1 cellular context compared by ENCODE assay signal in the genomic region with DNA sequence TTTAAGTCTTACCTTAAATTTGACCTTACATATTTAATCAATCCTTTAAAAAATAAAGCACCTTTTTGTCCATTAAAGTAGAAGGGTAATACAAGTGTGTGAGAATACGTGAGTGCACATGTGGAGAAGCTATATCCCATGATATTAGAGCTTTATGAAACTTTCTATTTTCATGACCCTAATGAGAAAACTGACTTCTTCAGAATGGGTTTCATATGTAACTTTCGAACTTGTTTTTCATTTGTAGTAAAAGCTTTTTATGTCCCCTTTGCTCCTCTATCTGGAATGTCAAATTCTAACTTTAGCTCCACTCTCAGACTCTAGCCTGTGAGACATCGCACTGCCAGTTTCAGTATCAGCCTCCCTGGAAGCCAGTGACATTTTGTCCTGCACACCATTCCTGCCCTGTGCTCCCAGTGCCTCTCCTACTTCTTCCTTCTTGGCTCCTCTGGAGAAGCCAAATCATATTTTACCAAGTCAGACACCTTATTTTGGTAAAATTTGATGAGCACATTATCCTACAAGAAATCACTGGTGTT.
TF ChIP-seq lines count a peak whose summit lies in the region.

No MANE protein-coding gene starts in this region.

TF ChIP-seq in HepG2, 621 proteins besides CTCF, POLR2A, EP300 and RAD21 (continued from another document):
- TF ChIP-seq, protein P1, sequence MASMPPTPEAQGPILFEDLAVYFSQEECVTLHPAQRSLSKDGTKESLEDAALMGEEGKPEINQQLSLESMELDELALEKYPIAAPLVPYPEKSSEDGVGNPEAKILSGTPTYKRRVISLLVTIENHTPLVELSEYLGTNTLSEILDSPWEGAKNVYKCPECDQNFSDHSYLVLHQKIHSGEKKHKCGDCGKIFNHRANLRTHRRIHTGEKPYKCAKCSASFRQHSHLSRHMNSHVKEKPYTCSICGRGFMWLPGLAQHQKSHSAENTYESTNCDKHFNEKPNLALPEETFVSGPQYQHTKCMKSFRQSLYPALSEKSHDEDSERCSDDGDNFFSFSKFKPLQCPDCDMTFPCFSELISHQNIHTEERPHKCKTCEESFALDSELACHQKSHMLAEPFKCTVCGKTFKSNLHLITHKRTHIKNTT (CRISPR knock-in tag; IDR thresholded peaks at IDR 0.05) = no peak
- TF ChIP-seq ZNF75D (CRISPR knock-in tag; IDR thresholded peaks at IDR 0.05; ENCODE audit: borderline replicate concordance) (no peak), TBX2 (CRISPR knock-in tag; IDR thresholded peaks at IDR 0.05; ENCODE audit: borderline replicate concordance) (no peak), NCOR1 (IDR thresholded peaks at IDR 0.05; ENCODE audit: borderline replicate concordance, low read length) (no peak), FOXJ3 (CRISPR knock-in tag; IDR thresholded peaks at IDR 0.05; ENCODE audit: borderline replicate concordance) (no peak), CAMTA2 (CRISPR knock-in tag; IDR thresholded peaks at IDR 0.05; ENCODE audit: borderline replicate concordance) (no peak), ZBED4 (CRISPR knock-in tag; IDR thresholded peaks at IDR 0.05; ENCODE audit: borderline replicate concordance) (no peak), ZNF281 (CRISPR knock-in tag; IDR thresholded peaks at IDR 0.05; ENCODE audit: borderline replicate concordance) (no peak), MLLT10 (CRISPR knock-in tag; IDR thresholded peaks at IDR 0.05) (no peak), SRSF4 (IDR thresholded peaks at IDR 0.05; ENCODE audit: low read depth, low read length, poor library complexity, severe bottlenecking) (no peak), PHF20 (CRISPR knock-in tag; IDR thresholded peaks at IDR 0.05) (no peak)
- TF ChIP-seq, protein P2, sequence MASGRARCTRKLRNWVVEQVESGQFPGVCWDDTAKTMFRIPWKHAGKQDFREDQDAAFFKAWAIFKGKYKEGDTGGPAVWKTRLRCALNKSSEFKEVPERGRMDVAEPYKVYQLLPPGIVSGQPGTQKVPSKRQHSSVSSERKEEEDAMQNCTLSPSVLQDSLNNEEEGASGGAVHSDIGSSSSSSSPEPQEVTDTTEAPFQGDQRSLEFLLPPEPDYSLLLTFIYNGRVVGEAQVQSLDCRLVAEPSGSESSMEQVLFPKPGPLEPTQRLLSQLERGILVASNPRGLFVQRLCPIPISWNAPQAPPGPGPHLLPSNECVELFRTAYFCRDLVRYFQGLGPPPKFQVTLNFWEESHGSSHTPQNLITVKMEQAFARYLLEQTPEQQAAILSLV (CRISPR knock-in tag; IDR thresholded peaks at IDR 0.05; ENCODE audit: borderline replicate concordance) = no peak
- TF ChIP-seq, protein P3, sequence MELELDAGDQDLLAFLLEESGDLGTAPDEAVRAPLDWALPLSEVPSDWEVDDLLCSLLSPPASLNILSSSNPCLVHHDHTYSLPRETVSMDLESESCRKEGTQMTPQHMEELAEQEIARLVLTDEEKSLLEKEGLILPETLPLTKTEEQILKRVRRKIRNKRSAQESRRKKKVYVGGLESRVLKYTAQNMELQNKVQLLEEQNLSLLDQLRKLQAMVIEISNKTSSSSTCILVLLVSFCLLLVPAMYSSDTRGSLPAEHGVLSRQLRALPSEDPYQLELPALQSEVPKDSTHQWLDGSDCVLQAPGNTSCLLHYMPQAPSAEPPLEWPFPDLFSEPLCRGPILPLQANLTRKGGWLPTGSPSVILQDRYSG (CRISPR knock-in tag; IDR thresholded peaks at IDR 0.05) = no peak
- TF ChIP-seq, protein P4, sequence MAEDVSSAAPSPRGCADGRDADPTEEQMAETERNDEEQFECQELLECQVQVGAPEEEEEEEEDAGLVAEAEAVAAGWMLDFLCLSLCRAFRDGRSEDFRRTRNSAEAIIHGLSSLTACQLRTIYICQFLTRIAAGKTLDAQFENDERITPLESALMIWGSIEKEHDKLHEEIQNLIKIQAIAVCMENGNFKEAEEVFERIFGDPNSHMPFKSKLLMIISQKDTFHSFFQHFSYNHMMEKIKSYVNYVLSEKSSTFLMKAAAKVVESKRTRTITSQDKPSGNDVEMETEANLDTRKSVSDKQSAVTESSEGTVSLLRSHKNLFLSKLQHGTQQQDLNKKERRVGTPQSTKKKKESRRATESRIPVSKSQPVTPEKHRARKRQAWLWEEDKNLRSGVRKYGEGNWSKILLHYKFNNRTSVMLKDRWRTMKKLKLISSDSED (CRISPR knock-in tag; IDR thresholded peaks at IDR 0.05) = no peak
- TF ChIP-seq, protein P5, sequence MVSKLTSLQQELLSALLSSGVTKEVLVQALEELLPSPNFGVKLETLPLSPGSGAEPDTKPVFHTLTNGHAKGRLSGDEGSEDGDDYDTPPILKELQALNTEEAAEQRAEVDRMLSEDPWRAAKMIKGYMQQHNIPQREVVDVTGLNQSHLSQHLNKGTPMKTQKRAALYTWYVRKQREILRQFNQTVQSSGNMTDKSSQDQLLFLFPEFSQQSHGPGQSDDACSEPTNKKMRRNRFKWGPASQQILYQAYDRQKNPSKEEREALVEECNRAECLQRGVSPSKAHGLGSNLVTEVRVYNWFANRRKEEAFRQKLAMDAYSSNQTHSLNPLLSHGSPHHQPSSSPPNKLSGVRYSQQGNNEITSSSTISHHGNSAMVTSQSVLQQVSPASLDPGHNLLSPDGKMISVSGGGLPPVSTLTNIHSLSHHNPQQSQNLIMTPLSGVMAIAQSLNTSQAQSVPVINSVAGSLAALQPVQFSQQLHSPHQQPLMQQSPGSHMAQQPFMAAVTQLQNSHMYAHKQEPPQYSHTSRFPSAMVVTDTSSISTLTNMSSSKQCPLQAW (CRISPR knock-in tag; IDR thresholded peaks at IDR 0.05) = no peak
- TF ChIP-seq, protein P6, sequence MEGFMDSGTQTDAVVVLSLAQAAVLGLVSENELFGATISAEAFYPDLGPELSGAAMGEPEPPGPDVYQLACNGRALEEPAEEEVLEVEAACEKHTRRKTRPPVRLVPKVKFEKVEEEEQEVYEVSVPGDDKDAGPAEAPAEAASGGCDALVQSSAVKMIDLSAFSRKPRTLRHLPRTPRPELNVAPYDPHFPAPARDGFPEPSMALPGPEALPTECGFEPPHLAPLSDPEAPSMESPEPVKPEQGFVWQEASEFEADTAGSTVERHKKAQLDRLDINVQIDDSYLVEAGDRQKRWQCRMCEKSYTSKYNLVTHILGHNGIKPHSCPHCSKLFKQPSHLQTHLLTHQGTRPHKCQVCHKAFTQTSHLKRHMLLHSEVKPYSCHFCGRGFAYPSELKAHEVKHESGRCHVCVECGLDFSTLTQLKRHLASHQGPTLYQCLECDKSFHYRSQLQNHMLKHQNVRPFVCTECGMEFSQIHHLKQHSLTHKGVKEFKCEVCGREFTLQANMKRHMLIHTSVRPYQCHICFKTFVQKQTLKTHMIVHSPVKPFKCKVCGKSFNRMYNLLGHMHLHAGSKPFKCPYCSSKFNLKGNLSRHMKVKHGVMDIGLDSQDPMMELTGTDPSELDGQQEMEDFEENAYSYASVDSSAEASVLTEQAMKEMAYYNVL (CRISPR knock-in tag; IDR thresholded peaks at IDR 0.05; ENCODE audit: borderline replicate concordance) = no peak
